Comparison of ENCODE assay signal across 8 cellular contexts in the genomic region with DNA sequence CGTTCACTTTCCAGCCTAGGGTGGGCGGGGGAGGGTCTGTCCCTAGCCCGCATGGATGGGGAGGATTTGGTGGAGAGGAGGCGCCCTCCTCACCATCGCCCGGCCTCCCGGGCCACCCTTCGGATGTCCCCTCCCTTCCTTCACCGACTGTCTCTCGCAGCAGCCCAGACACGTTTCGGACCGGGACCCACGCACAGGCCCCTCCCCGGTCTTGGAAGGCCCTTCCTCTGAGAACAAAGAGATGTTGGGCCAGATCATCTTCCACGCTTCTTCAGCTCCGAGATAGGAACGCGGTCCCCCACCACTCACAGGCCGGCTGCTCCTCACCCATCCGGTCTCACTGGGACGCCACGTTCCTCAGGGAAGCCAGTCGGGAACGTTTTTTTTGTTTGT. TPM values are rescaled to one million over a fixed set of nuclear protein-coding genes. Genes with fewer than 3 reads are reported as not detected.
DNase-seq lines count a peak whose midpoint lies in the region; ATAC-seq and TF ChIP-seq lines count a peak whose summit lies in the region.

No MANE protein-coding gene starts in this region.

- ATAC-seq in omental fat pad (ENCODE audit: low FRiP score) (peak; percentile 2), GM21737 (IDR thresholded peaks at IDR 0.05; ENCODE audit: unreplicated experiment) (no peak), HG03280 (IDR thresholded peaks at IDR 0.05; ENCODE audit: unreplicated experiment) (no peak), HG03045 (IDR thresholded peaks at IDR 0.05; ENCODE audit: unreplicated experiment) (no peak), GM19395 (IDR thresholded peaks at IDR 0.05; ENCODE audit: unreplicated experiment) (no peak)

- CTCF ChIA-PET in CD4-positive, alpha-beta memory T cell (lab: Charles Lee; ENCODE audit: partially characterized antibody), result interaction anchor here (1.4 to 11.2 kb wide), 3 partner anchors 17 to 98 kb away, joined by 3 to 216 read pairs (median 109); no protein-coding TSS in a partner anchor

- H3K9me3 Mint-ChIP-seq in CD4-positive, alpha-beta memory T cell, result peaks cover 0 to 9% (median 0%) of the 10 kb centered on the region in 8 donors

- peak overlapping the region in 1 of 2 donors; percentile 36 for H3K4me3 ChIP-seq in CD4-positive, alpha-beta memory T cell (ENCODE audit: low read length in 2 of 2)
- H3K4me3 ChIP-seq in WERI-Rb-1 (ENCODE audit: low read depth, low read length) (no peak overlapping the region), foreskin fibroblast (ENCODE audit: low read depth in 1 of 2, low read length in 2 of 2) (peak overlapping the region; percentile 60 to 96)

- no peaks in the 10 kb centered on the region for H3K27me3 ChIP-seq in CD4-positive, alpha-beta memory T cell (ENCODE audit: insufficient read depth, low read length)
- H3K27me3 ChIP-seq in WERI-Rb-1 (ENCODE audit: insufficient read depth, low read depth, severe bottlenecking), result no peaks in the 10 kb centered on the region

- H3K27ac Mint-ChIP-seq in CD4-positive, alpha-beta memory T cell, result peak overlapping the region; percentile 57 to 90 (median 83)

- TF ChIP-seq CTCF in WERI-Rb-1 (IDR thresholded peaks at IDR 0.05; ENCODE audit: low read depth, low read length) (no peak), foreskin fibroblast (IDR thresholded peaks at IDR 0.05; ENCODE audit: low read depth, low read length) (no peak), omental fat pad (IDR thresholded peaks at IDR 0.05) (no peak)

- H3K9me3 ChIP-seq in CD4-positive, alpha-beta memory T cell (ENCODE audit: control insufficient read depth in 1 of 2, low read length in 2 of 2), result no peaks in the 10 kb centered on the region
- no peaks in the 10 kb centered on the region for H3K9me3 ChIP-seq in WERI-Rb-1 (ENCODE audit: severe bottlenecking)

- H3K36me3 Mint-ChIP-seq in CD4-positive, alpha-beta memory T cell, result peaks cover 23 to 42% of the 10 kb centered on the region in 2 donors

- intact Hi-C loops in CD4-positive, alpha-beta memory T cell (cut with micrococcal nuclease), result loop anchor here (5.0 kb wide), 1 partner anchor 34 kb away; no protein-coding TSS in a partner anchor

- peak overlapping the region; percentile 75 for H3K27ac ChIP-seq in CD4-positive, alpha-beta memory T cell (ENCODE audit: low read depth, low read length)
- H3K27ac ChIP-seq in WERI-Rb-1, result peak overlapping the region; percentile 67

- peaks cover 41% of the 10 kb centered on the region for H3K4me1 ChIP-seq in CD4-positive, alpha-beta memory T cell (ENCODE audit: insufficient read depth, low read length)

- H3K4me3 Mint-ChIP-seq in CD4-positive, alpha-beta memory T cell, result peak overlapping the region; percentile 24 to 88 (median 53)

- peaks cover 29% of the 10 kb centered on the region for H3K36me3 ChIP-seq in CD4-positive, alpha-beta memory T cell (ENCODE audit: insufficient read depth, low read length)
- peaks cover 51% of the 10 kb centered on the region for H3K36me3 ChIP-seq in WERI-Rb-1

- POLR2A ChIA-PET in CD4-positive, alpha-beta memory T cell (lab: Charles Lee; ENCODE audit: partially characterized antibody), result interaction anchor here (1.2 to 16.4 kb wide), 6 partner anchors 10 to 94 kb away, joined by 3 to 250 read pairs (median 17); partner anchors contain the start of gene EEIG1

- DNase-seq in CD4-positive, alpha-beta memory T cell, result peak in 1 of 5 donors; percentile 44
- DNase-seq in WERI-Rb-1, result no peak
- peak in 1 of 2 donors; percentile 45 for DNase-seq in foreskin fibroblast
- no peak for DNase-seq in omental fat pad (ENCODE audit: low spot score)

- H3K4me1 Mint-ChIP-seq in CD4-positive, alpha-beta memory T cell, result peaks cover 24 to 52% (median 41%) of the 10 kb centered on the region in 4 donors

- H3K27me3 Mint-ChIP-seq in CD4-positive, alpha-beta memory T cell, result no peaks in the 10 kb centered on the region

RNA-seq across cellular contexts. Expression of gene DPM2, which starts 0.6 kb away (rescaled TPM):
- 10 to 100 TPM; 37.0 to 39.7 TPM for total RNA-seq in CD4-positive, alpha-beta memory T cell
- polyA plus RNA-seq in CD4-positive, alpha-beta memory T cell, result 10 to 100 TPM; 41.0 to 43.1 TPM
- total RNA-seq in omental fat pad, result 10 to 100 TPM in 3 of 4 donors, 1 to 10 TPM in 1; 8.8 to 18.0 (median 13.5) TPM

RNA-seq across cellular contexts. Expression of gene PIP5KL1, which starts 7.7 kb away (rescaled TPM):
- total RNA-seq in CD4-positive, alpha-beta memory T cell, result 1 to 10 TPM in 1 of 2 experiments, under 1 TPM in 1; 0.72 to 1.8 TPM
- under 1 TPM; 0.26 to 0.79 TPM for polyA plus RNA-seq in CD4-positive, alpha-beta memory T cell
- total RNA-seq in omental fat pad, result 1 to 10 TPM in 3 of 4 donors, under 1 TPM in 1; 0.82 to 3.0 (median 1.3) TPM

RNA-seq across cellular contexts. Expression of gene ST6GALNAC4, which starts 21.5 kb away (rescaled TPM):
- 10 to 100 TPM; 35.7 to 38.1 TPM for total RNA-seq in CD4-positive, alpha-beta memory T cell
- polyA plus RNA-seq in CD4-positive, alpha-beta memory T cell, result 10 to 100 TPM; 10.2 to 18.5 TPM
- 10 to 100 TPM; 26.6 to 78.5 (median 45.0) TPM for total RNA-seq in omental fat pad

RNA-seq across cellular contexts. Expression of gene ST6GALNAC6, which starts 38.9 kb away (rescaled TPM):
- 100 to 1,000 TPM; 125 to 127 TPM for total RNA-seq in CD4-positive, alpha-beta memory T cell
- 10 to 100 TPM; 45.2 to 45.6 TPM for polyA plus RNA-seq in CD4-positive, alpha-beta memory T cell
- total RNA-seq in omental fat pad, result 100 to 1,000 TPM; 138 to 213 (median 155) TPM

RNA-seq across cellular contexts. Expression of gene EEIG1, which starts 42.5 kb away (rescaled TPM):
- total RNA-seq in CD4-positive, alpha-beta memory T cell, result 100 to 1,000 TPM; 516 to 550 TPM
- polyA plus RNA-seq in CD4-positive, alpha-beta memory T cell, result 100 to 1,000 TPM in 1 of 2 donors, 10 to 100 TPM in 1; 95.4 to 205 TPM
- 1 to 10 TPM; 4.8 to 9.0 (median 7.1) TPM for total RNA-seq in omental fat pad
